10 cellular contexts compared by ENCODE assay signal in the genomic region with DNA sequence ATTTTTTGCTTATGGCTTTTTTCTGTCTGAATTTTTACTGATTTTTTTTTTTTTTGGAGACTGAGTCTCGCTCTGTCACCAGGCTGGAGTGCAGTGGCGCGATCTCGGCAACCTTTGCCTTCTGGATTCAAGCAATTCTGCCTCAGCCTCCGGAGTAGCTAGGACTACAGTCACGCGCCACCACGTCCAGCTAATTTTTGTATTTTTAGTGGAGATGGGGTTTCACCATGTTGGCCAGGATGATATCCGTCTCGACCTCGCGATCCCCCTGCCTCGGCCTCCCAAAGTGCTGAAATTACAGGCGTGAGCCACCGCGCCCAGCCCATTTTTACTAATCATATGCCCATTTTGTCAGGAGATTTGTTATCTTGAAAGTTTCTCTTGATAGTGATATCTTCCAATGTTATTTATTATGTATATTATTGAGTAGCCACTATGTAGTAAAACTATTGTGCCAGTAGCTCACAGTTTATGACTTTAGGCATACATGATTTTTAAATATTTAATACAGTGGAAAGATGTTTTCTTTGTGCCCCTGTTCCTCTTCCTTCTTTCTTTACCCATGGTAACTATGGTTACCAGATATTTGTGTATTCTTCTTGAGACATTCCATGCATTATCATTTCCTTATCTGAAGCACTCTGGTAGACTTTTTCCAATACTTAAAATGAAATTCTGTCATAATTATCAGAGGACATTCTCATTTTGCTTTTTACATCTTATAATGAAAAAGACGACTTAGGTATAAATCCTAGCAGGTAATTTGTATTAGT. TPM values are rescaled to one million over a fixed set of nuclear protein-coding genes. Genes with fewer than 3 reads are reported as not detected.
DNase-seq lines count a peak whose midpoint lies in the region; ATAC-seq and TF ChIP-seq lines count a peak whose summit lies in the region.
"Had no signal": no experiment of that assay in that cellular context is flagged by ENCODE, and none has a peak within 500 bp of the region (broad histone marks: within the 10 kb centered on the region; RNA-seq: fewer than 3 reads in every experiment).

No MANE protein-coding gene starts in this region.

- TF ChIP-seq CTCF in Calu3 (IDR thresholded peaks at IDR 0.05; ENCODE audit: unreplicated experiment) (no peak), Loucy (conservative IDR thresholded peaks at IDR 0.05; ENCODE audit: low read length) (no peak), uterus (IDR thresholded peaks at IDR 0.05) (no peak)

- no peak overlapping the region for H2AFZ ChIP-seq in Loucy (ENCODE audit: low read length)

- no peaks in the 10 kb centered on the region for H3F3A ChIP-seq in Loucy (ENCODE audit: low read depth)

- H3K36me3 Mint-ChIP-seq in Calu3 (ENCODE audit: insufficient read depth, unreplicated experiment) = peaks cover 26% of the 10 kb centered on the region
- peaks cover 8% of the 10 kb centered on the region for H3K36me3 Mint-ChIP-seq in activated naive CD8-positive, alpha-beta T cell
- peaks cover 0 to 42% (median 7%) of the 10 kb centered on the region in 3 donors for H3K36me3 Mint-ChIP-seq in naive thymus-derived CD8-positive, alpha-beta T cell

- no peak for TF ChIP-seq POLR2A in uterus (IDR thresholded peaks at IDR 0.05)

- CTCF ChIA-PET in Calu3 (lab: Charles Lee) = interaction anchor here (0.7 kb wide), 1 partner anchor 1175 kb away, joined by 3 read pairs; no protein-coding TSS in a partner anchor

- H3K4me1 Mint-ChIP-seq in Calu3 (ENCODE audit: low read depth, unreplicated experiment) = peaks cover 18% of the 10 kb centered on the region
- peaks cover 51% of the 10 kb centered on the region for H3K4me1 Mint-ChIP-seq in activated naive CD8-positive, alpha-beta T cell (ENCODE audit: low read depth)
- peaks cover 24 to 55% (median 50%) of the 10 kb centered on the region in 4 donors for H3K4me1 Mint-ChIP-seq in naive thymus-derived CD8-positive, alpha-beta T cell

- no peaks in the 10 kb centered on the region for H3K9me3 ChIP-seq in Loucy (ENCODE audit: insufficient read depth, low read depth, low read length)
- H3K9me3 ChIP-seq in uterus = no peaks in the 10 kb centered on the region

- no peak overlapping the region for H3K27ac ChIP-seq in uterus

- H3K27me3 ChIP-seq in Loucy (ENCODE audit: insufficient read depth, low read length, poor library complexity, severe bottlenecking) (no peaks in the 10 kb centered on the region), uterus (no peaks in the 10 kb centered on the region)

- H3K9me3 Mint-ChIP-seq in Calu3 (ENCODE audit: low read depth, unreplicated experiment) = no peaks in the 10 kb centered on the region
- no peaks in the 10 kb centered on the region for H3K9me3 Mint-ChIP-seq in activated naive CD8-positive, alpha-beta T cell (ENCODE audit: low read depth)
- no peaks in the 10 kb centered on the region for H3K9me3 Mint-ChIP-seq in naive thymus-derived CD8-positive, alpha-beta T cell

- peak overlapping the region; percentile 93 for H3K4me2 ChIP-seq in Loucy (ENCODE audit: low read depth, low read length, poor library complexity, severe bottlenecking)

- H3K27ac Mint-ChIP-seq in Calu3 (ENCODE audit: unreplicated experiment) = peak overlapping the region; percentile 88
- peak overlapping the region; percentile 100 for H3K27ac Mint-ChIP-seq in activated naive CD8-positive, alpha-beta T cell
- peak overlapping the region in 6 of 10 donors; percentile 25 to 98 (median 74) for H3K27ac Mint-ChIP-seq in naive thymus-derived CD8-positive, alpha-beta T cell

- H4K20me1 ChIP-seq in Loucy (ENCODE audit: insufficient read depth, low read length, poor library complexity, severe bottlenecking) = peaks cover 30% of the 10 kb centered on the region

- peaks cover 70% of the 10 kb centered on the region for H3K79me2 ChIP-seq in Loucy (ENCODE audit: insufficient read depth, low read length)

- no TSS peak for BruUV-seq in Calu3 (replicated peaks; lab: Mats Ljungman, UMichigan)

- no peaks in the 10 kb centered on the region for H3K27me3 Mint-ChIP-seq in Calu3 (ENCODE audit: unreplicated experiment)
- no peaks in the 10 kb centered on the region for H3K27me3 Mint-ChIP-seq in activated naive CD8-positive, alpha-beta T cell
- H3K27me3 Mint-ChIP-seq in naive thymus-derived CD8-positive, alpha-beta T cell = no peaks in the 10 kb centered on the region

- peak overlapping the region; percentile 88 for H3K4me3 Mint-ChIP-seq in Calu3 (ENCODE audit: low read depth, unreplicated experiment)
- peak overlapping the region; percentile 100 for H3K4me3 Mint-ChIP-seq in activated naive CD8-positive, alpha-beta T cell
- peak overlapping the region in 9 of 10 donors; percentile 20 to 100 (median 97) for H3K4me3 Mint-ChIP-seq in naive thymus-derived CD8-positive, alpha-beta T cell

- POLR2A ChIA-PET in naive thymus-derived CD8-positive, alpha-beta T cell (lab: Charles Lee) = no interaction called here

- H3K4me3 ChIP-seq in Loucy (ENCODE audit: low read length, poor library complexity, severe bottlenecking) = peak overlapping the region; percentile 81
- no peak overlapping the region for H3K4me3 ChIP-seq in uterus

- H3K9ac ChIP-seq in Loucy (ENCODE audit: low read depth, low read length, poor library complexity, severe bottlenecking) = peak overlapping the region; percentile 84

- DNase-seq in Calu3 (no peak), uterus (no peak), medulla oblongata (ENCODE audit: extremely low spot score) (no peak)
- no peak for DNase-seq in naive thymus-derived CD8-positive, alpha-beta T cell
- DNase-seq: NCI-H510A treated with DMSO at 0.1 percent for 48 hours; stimulated activated CD4-positive, alpha-beta T cell treated with anti-CD3 and anti-CD28 coated beads, Interleukin-4, amount 100 ng/mL, for 1 hour had no signal

- H3K9me2 ChIP-seq in Loucy (replicated peaks; ENCODE audit: low read depth, low read length) = no peaks in the 10 kb centered on the region

- intact Hi-C loops in Calu3 (cut with micrococcal nuclease; ENCODE audit: unreplicated experiment) (loop anchor here (10.0 kb wide), 1 partner anchor 180 kb away; a partner anchor contains a TSS), uterus (cut with DNase I; ENCODE audit: low total_unique reads) (no loop called here)

- H3K36me3 ChIP-seq in Loucy (ENCODE audit: insufficient read depth, low read length) (peaks cover 10% of the 10 kb centered on the region; the same call in 1 of the 2 replicates), uterus (no peaks in the 10 kb centered on the region)

- H3K4me1 ChIP-seq in Loucy (ENCODE audit: insufficient read depth, low read length, poor library complexity, severe bottlenecking) (peaks cover 52% of the 10 kb centered on the region), uterus (no peaks in the 10 kb centered on the region)

- no peak for ATAC-seq in naive thymus-derived CD8-positive, alpha-beta T cell
- ATAC-seq in HG03196 (IDR thresholded peaks at IDR 0.05; ENCODE audit: unreplicated experiment) (no peak), GM21737 (IDR thresholded peaks at IDR 0.05; ENCODE audit: unreplicated experiment) (no peak)

RNA-seq across cellular contexts. Expression of a gene that starts 2.1 kb away (rescaled TPM):
- total RNA-seq in Calu3 (2022) = 58.2 and 64.3 TPM in 2 replicates
- total RNA-seq in naive thymus-derived CD8-positive, alpha-beta T cell = 10 to 100 TPM; 29.8 to 30.7 TPM
- polyA plus RNA-seq in naive thymus-derived CD8-positive, alpha-beta T cell = 10 to 100 TPM; 65.7 to 68.8 (median 66.2) TPM
- total RNA-seq in uterus = 10 to 100 TPM; 27.9 to 60.9 (median 36.9) TPM

RNA-seq across cellular contexts. Expression of a gene that starts 30.3 kb away (rescaled TPM):
- total RNA-seq in Calu3 (2022) (11.9 and 17.8 TPM in 2 replicates), uterus (10 to 100 TPM; 25.9 to 69.4 (median 35.3) TPM)
- 10 to 100 TPM; 12.6 to 16.6 TPM for total RNA-seq in naive thymus-derived CD8-positive, alpha-beta T cell
- polyA plus RNA-seq in naive thymus-derived CD8-positive, alpha-beta T cell = 10 to 100 TPM in 2 of 3 donors, 1 to 10 TPM in 1; 7.9 to 14.0 (median 13.5) TPM
